In genomic region chr17:76102944-76103273, GRCh38 we compare ENCODE assay signal across 8 cellular contexts. TPM values are rescaled to one million over a fixed set of nuclear protein-coding genes. Genes with fewer than 3 reads are reported as not detected.
DNase-seq lines count a peak whose midpoint lies in the region; FAIRE-seq and TF ChIP-seq lines count a peak whose summit lies in the region.

No MANE protein-coding gene starts in this region.

- DNase-seq in RWPE1 (ENCODE audit: low spot score): no peak
- no peak for DNase-seq in fibroblast of lung (ENCODE audit: low read depth in 2 of 2)
- peak; percentile 13 for DNase-seq in renal cortical epithelial cell (ENCODE audit: low read depth)
- no peak for DNase-seq in frontal cortex (ENCODE audit: low spot score in 2 of 2)
- DNase-seq in NCI-H2107 treated with DMSO at 0.1 percent for 48 hours (lab: John Stamatoyannopoulos, UW; ENCODE audit: unreplicated experiment): no peak
- no peak for DNase-seq in effector CD4-positive, alpha-beta T cell
- no peak for DNase-seq in SHP77 (lab: John Stamatoyannopoulos, UW)

- H3K27ac ChIP-seq in RWPE1: peak overlapping the region; percentile 79
- H3K27ac ChIP-seq in fibroblast of lung (ENCODE audit: insufficient read depth, low read length): peak overlapping the region; percentile 75

- CTCF ChIA-PET in RWPE1 (lab: Yijun Ruan, JAX): interaction anchor here (0.5 to 1.2 kb wide), 4 partner anchors 38 to 197 kb away, joined by 3 to 4 read pairs (median 3); partner anchors contain the start of gene FOXJ1

- H4K20me1 ChIP-seq in fibroblast of lung (ENCODE audit: control insufficient read depth, extremely low read depth, insufficient read depth, low read length): no peaks in the 10 kb centered on the region

- H2AFZ ChIP-seq in fibroblast of lung (ENCODE audit: low read length): peak overlapping the region; percentile 69

- peak overlapping the region; percentile 88 for H3K4me3 ChIP-seq in GM12875 (ENCODE audit: low read depth, low read length)
- peak overlapping the region; percentile 63 to 90 (median 82) for H3K4me3 ChIP-seq in fibroblast of lung (replicated peaks in 1 of 4; ENCODE audit: control extremely low read depth in 1 of 4, insufficient read depth in 1 of 4, low read depth in 3 of 4, low read length in 4 of 4)

- H3K9me3 ChIP-seq in fibroblast of lung (ENCODE audit: control insufficient read depth, insufficient read depth, low read depth, low read length): no peaks in the 10 kb centered on the region

- POLR2A ChIA-PET in RWPE1 (lab: Yijun Ruan, JAX; ENCODE audit: low non-redundant PET): interaction anchor here (1.2 kb wide), 1 partner anchor 19 kb away, joined by 3 read pairs; no protein-coding TSS in a partner anchor

- H3K36me3 ChIP-seq in fibroblast of lung (ENCODE audit: control insufficient read depth, insufficient read depth, low read length): peaks cover 5% of the 10 kb centered on the region

- H3K4me1 ChIP-seq in fibroblast of lung (ENCODE audit: control insufficient read depth, extremely low read depth, insufficient read depth, low read length): peaks cover 3% of the 10 kb centered on the region

- no peak for FAIRE-seq in frontal cortex (lab: Jason Lieb, UNC)

- H3K4me2 ChIP-seq in fibroblast of lung (ENCODE audit: extremely low read depth, insufficient read depth, low read length): peak overlapping the region; percentile 92

- H3K79me2 ChIP-seq in fibroblast of lung (ENCODE audit: control insufficient read depth, insufficient read depth, low read length): peaks cover 15% of the 10 kb centered on the region

- peak overlapping the region; percentile 74 for H3K9ac ChIP-seq in fibroblast of lung (ENCODE audit: insufficient read depth, low read length)

- TF ChIP-seq CTCF in GM12875 (IDR thresholded peaks at IDR 0.05; ENCODE audit: borderline replicate concordance, insufficient read depth, low read depth, low read length) (no peak), RWPE1 (conservative IDR thresholded peaks at IDR 0.05; ENCODE audit: low read depth) (no peak), fibroblast of lung (conservative IDR thresholded peaks at IDR 0.05 in 1 of 2, IDR thresholded peaks at IDR 0.05 in 1 of 2; ENCODE audit: low read depth in 1 of 2, low read length in 2 of 2) (no peak)

- H3K27me3 ChIP-seq in fibroblast of lung (ENCODE audit: control insufficient read depth, insufficient read depth, low read length): no peaks in the 10 kb centered on the region

RNA-seq across cellular contexts. Expression of gene EXOC7, which starts 0.7 kb away (rescaled TPM):
- total RNA-seq in fibroblast of lung (76.8 and 88.8 TPM in 2 replicates), renal cortical epithelial cell (74.1 and 116 TPM in 2 replicates), frontal cortex (112 TPM)
- 66.8 and 85.4 TPM in 2 replicates for polyA plus RNA-seq in fibroblast of lung
- polyA plus RNA-seq in fibroblast of lung (2012): 97.3 and 104 TPM in 2 replicates
- polyA minus RNA-seq in fibroblast of lung (ENCODE audit: low replicate concordance): 224 and 247 TPM in 2 replicates

RNA-seq across cellular contexts. Expression of gene ZACN, which starts 23.9 kb away (rescaled TPM):
- total RNA-seq in fibroblast of lung: not detected in 2 replicates
- polyA plus RNA-seq in fibroblast of lung: not detected in 2 replicates
- polyA plus RNA-seq in fibroblast of lung (2012): 1.9 and 12.7 TPM in 2 replicates
- polyA minus RNA-seq in fibroblast of lung (ENCODE audit: low replicate concordance): not detected in 2 replicates
- total RNA-seq in renal cortical epithelial cell: not detected in 2 replicates
- not detected for total RNA-seq in frontal cortex

RNA-seq across cellular contexts. Expression of gene GALR2, which starts 28.3 kb away (rescaled TPM):
- not detected in 2 replicates for total RNA-seq in fibroblast of lung
- polyA plus RNA-seq in fibroblast of lung: not detected in 2 replicates
- polyA plus RNA-seq in fibroblast of lung (2012): not detected in 2 replicates
- polyA minus RNA-seq in fibroblast of lung (ENCODE audit: low replicate concordance): not detected in 2 replicates
- 0.10 TPM in 1 of 2 replicates, not detected in the other for total RNA-seq in renal cortical epithelial cell
- not detected for total RNA-seq in frontal cortex

RNA-seq across cellular contexts. Expression of gene SRP68, which starts 30.6 kb away (rescaled TPM):
- total RNA-seq in fibroblast of lung (23.6 and 34.0 TPM in 2 replicates), renal cortical epithelial cell (21.9 and 85.4 TPM in 2 replicates), frontal cortex (16.7 TPM)
- 68.6 and 81.5 TPM in 2 replicates for polyA plus RNA-seq in fibroblast of lung
- 65.3 and 82.5 TPM in 2 replicates for polyA plus RNA-seq in fibroblast of lung (2012)
- polyA minus RNA-seq in fibroblast of lung (ENCODE audit: low replicate concordance): 52.1 and 88.8 TPM in 2 replicates

RNA-seq across cellular contexts. Expression of gene FOXJ1, which starts 38.1 kb away (rescaled TPM):
- total RNA-seq in fibroblast of lung (not detected in 2 replicates), renal cortical epithelial cell (0.17 and 1.1 TPM in 2 replicates), frontal cortex (0.82 TPM)
- not detected in 2 replicates for polyA plus RNA-seq in fibroblast of lung
- not detected in 2 replicates for polyA plus RNA-seq in fibroblast of lung (2012)
- polyA minus RNA-seq in fibroblast of lung (ENCODE audit: low replicate concordance): not detected in 2 replicates
